ENCODE assay signal across 1 cellular context in the genomic region with DNA sequence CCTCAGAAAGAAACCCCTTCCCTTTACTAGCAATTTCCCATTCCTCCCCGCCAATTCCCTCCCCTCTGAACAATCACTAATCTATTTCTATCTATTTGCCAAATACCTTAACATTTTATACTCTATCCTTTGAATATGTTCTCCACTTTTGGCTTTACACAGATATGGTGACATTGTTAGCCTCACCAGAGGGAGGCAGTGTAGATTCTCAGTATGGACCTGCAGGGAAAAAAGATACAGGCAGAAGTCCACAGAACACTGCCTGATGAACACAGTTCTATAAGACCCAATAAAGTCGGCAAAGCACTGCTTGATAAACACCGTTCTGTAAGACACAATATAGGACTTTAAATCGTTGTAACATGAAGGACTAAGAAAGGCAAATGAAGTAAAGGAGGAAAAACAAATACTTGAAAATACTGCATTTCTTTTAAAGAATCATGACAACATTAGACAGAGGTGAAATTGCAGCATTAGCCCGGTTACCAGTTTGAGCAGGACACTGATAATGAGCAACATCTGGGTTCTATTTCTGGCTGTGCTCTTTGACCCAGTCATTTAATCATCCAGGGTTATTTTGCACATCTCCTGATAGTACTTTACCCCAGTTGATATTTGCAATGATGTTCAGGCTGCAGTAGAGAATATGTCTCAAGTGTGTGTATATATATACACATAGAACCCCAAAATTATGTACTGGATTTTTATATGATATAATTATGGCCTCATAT.
TF ChIP-seq lines count a peak whose summit lies in the region.

No MANE protein-coding gene starts in this region.

TF ChIP-seq in K562, 482 proteins besides CTCF, POLR2A, EP300 and RAD21 (continued from another document):
- TF ChIP-seq, protein P1, sequence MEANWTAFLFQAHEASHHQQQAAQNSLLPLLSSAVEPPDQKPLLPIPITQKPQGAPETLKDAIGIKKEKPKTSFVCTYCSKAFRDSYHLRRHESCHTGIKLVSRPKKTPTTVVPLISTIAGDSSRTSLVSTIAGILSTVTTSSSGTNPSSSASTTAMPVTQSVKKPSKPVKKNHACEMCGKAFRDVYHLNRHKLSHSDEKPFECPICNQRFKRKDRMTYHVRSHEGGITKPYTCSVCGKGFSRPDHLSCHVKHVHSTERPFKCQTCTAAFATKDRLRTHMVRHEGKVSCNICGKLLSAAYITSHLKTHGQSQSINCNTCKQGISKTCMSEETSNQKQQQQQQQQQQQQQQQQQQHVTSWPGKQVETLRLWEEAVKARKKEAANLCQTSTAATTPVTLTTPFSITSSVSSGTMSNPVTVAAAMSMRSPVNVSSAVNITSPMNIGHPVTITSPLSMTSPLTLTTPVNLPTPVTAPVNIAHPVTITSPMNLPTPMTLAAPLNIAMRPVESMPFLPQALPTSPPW (CRISPR knock-in tag; IDR thresholded peaks at IDR 0.05): no peak
- no peak for TF ChIP-seq PRMT5 (CRISPR knock-in tag; IDR thresholded peaks at IDR 0.05)
- peak; percentile 90 for TF ChIP-seq MEF2A (IDR thresholded peaks at IDR 0.05; ENCODE audit: control insufficient read depth, low read depth, low read length)
- no peak for TF ChIP-seq GABPB1 (CRISPR knock-in tag; IDR thresholded peaks at IDR 0.05)
- no peak for TF ChIP-seq JUN (IDR thresholded peaks at IDR 0.05; ENCODE audit: borderline replicate concordance, low read depth, low read length)
- no peak for TF ChIP-seq JUN (CRISPR knock-in tag; IDR thresholded peaks at IDR 0.05; ENCODE audit: borderline replicate concordance)
- TF ChIP-seq, protein P2, sequence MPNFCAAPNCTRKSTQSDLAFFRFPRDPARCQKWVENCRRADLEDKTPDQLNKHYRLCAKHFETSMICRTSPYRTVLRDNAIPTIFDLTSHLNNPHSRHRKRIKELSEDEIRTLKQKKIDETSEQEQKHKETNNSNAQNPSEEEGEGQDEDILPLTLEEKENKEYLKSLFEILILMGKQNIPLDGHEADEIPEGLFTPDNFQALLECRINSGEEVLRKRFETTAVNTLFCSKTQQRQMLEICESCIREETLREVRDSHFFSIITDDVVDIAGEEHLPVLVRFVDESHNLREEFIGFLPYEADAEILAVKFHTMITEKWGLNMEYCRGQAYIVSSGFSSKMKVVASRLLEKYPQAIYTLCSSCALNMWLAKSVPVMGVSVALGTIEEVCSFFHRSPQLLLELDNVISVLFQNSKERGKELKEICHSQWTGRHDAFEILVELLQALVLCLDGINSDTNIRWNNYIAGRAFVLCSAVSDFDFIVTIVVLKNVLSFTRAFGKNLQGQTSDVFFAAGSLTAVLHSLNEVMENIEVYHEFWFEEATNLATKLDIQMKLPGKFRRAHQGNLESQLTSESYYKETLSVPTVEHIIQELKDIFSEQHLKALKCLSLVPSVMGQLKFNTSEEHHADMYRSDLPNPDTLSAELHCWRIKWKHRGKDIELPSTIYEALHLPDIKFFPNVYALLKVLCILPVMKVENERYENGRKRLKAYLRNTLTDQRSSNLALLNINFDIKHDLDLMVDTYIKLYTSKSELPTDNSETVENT (CRISPR knock-in tag; IDR thresholded peaks at IDR 0.05): no peak
- TF ChIP-seq, protein P3, sequence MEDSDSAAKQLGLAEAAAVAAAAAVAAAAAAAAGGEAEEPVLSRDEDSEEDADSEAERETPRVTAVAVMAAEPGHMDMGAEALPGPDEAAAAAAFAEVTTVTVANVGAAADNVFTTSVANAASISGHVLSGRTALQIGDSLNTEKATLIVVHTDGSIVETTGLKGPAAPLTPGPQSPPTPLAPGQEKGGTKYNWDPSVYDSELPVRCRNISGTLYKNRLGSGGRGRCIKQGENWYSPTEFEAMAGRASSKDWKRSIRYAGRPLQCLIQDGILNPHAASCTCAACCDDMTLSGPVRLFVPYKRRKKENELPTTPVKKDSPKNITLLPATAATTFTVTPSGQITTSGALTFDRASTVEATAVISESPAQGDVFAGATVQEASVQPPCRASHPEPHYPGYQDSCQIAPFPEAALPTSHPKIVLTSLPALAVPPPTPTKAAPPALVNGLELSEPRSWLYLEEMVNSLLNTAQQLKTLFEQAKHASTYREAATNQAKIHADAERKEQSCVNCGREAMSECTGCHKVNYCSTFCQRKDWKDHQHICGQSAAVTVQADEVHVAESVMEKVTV (CRISPR knock-in tag; IDR thresholded peaks at IDR 0.05): peak; percentile 40; the same call in 1 of the 2 replicates
- no peak for TF ChIP-seq HDAC2 (IDR thresholded peaks at IDR 0.05)
